ENCODE assay signal across 8 cellular contexts in genomic region chr12:11171145-11171952, GRCh38. TPM values are rescaled to one million over a fixed set of nuclear protein-coding genes. Genes with fewer than 3 reads are reported as not detected.
DNase-seq lines count a peak whose midpoint lies in the region; ATAC-seq and TF ChIP-seq lines count a peak whose summit lies in the region.

Gene SMIM10L1, plus strand, starts transcription at chr12:11171194. Its CDS starts 163 bp downstream, at chr12:11171357.

- no peaks in the 10 kb centered on the region for H3K27me3 ChIP-seq in left ventricle myocardium inferior (ENCODE audit: low read depth)
- H3K27me3 ChIP-seq in upper lobe of right lung: no peaks in the 10 kb centered on the region

- H3K36me3 Mint-ChIP-seq in T-helper 17 cell (ENCODE audit: low read depth): peaks cover 6% of the 10 kb centered on the region

- intact Hi-C loops in left ventricle myocardium inferior (cut with micrococcal nuclease) (no loop called here), posterior vena cava (cut with DNase I) (loop anchor here in 1 of 2 donors (10.0 kb wide), 1 partner anchor 957 kb away; the partner anchor contains the start of gene GABARAPL1), upper lobe of right lung (cut with DNase I) (no loop called here)

- peak within 1 kb of the TSS; percentile 99 for H3K27ac Mint-ChIP-seq in T-helper 17 cell

- DNase-seq in NCI-H1694 treated with DMSO at 0.1 percent for 48 hours (lab: John Stamatoyannopoulos, UW): peak; percentile 94
- DNase-seq in T-helper 17 cell: peak; percentile 74 to 84 (median 77)
- peak; percentile 31 to 90 (median 76) for DNase-seq in amygdala (lab: John Stamatoyannopoulos, UW)
- DNase-seq in left ventricle myocardium inferior: peak; percentile 93
- peak; percentile 98 for DNase-seq in posterior vena cava (ENCODE audit: low spot score)
- DNase-seq in upper lobe of right lung: peak; percentile 96

- H3K4me1 ChIP-seq in left ventricle myocardium inferior (peaks cover 51% of the 10 kb centered on the region), upper lobe of right lung (peaks cover 7% of the 10 kb centered on the region)

- H3K4me3 ChIP-seq in left ventricle myocardium inferior: peak within 1 kb of the TSS; percentile 92
- peak within 1 kb of the TSS; percentile 89 for H3K4me3 ChIP-seq in upper lobe of right lung

- ATAC-seq in GM18499 (IDR thresholded peaks at IDR 0.05; ENCODE audit: insufficient read depth, unreplicated experiment): peak; percentile 95
- peak; percentile 95 for ATAC-seq in HG02938 (IDR thresholded peaks at IDR 0.05; ENCODE audit: unreplicated experiment)
- ATAC-seq in T-helper 17 cell: peak; percentile 96
- peak; percentile 99 for ATAC-seq in upper lobe of right lung

- peaks cover 55% of the 10 kb centered on the region for H3K4me1 Mint-ChIP-seq in T-helper 17 cell

- H3K27ac ChIP-seq in left ventricle myocardium inferior (replicated peaks) (peak within 1 kb of the TSS; percentile 99), upper lobe of right lung (peak within 1 kb of the TSS; percentile 96)

- H3K9me3 ChIP-seq in T-helper 17 cell (ENCODE audit: control insufficient read depth, low read length, poor library complexity, severe bottlenecking): no peaks in the 10 kb centered on the region
- H3K9me3 ChIP-seq in left ventricle myocardium inferior (replicated peaks): no peaks in the 10 kb centered on the region
- H3K9me3 ChIP-seq in upper lobe of right lung: no peaks in the 10 kb centered on the region

- H3K36me3 ChIP-seq in left ventricle myocardium inferior: peaks cover 4% of the 10 kb centered on the region
- no peaks in the 10 kb centered on the region for H3K36me3 ChIP-seq in upper lobe of right lung

- H3K4me3 Mint-ChIP-seq in T-helper 17 cell: peak within 1 kb of the TSS; percentile 99

- no peaks in the 10 kb centered on the region for H3K27me3 Mint-ChIP-seq in T-helper 17 cell

- TF ChIP-seq CTCF in left ventricle myocardium inferior (IDR thresholded peaks at IDR 0.05; ENCODE audit: borderline replicate concordance) (no peak), upper lobe of right lung (IDR thresholded peaks at IDR 0.05) (no peak)

RNA-seq across cellular contexts. Expression of gene SMIM10L1, which starts in this region (rescaled TPM):
- total RNA-seq in T-helper 17 cell: 1 to 10 TPM; 9.1 to 9.2 TPM
- 17.2 TPM for total RNA-seq in left ventricle myocardium inferior
- 10 to 100 TPM; 15.1 to 15.3 TPM for total RNA-seq in posterior vena cava
- total RNA-seq in upper lobe of right lung: 8.6 TPM

Comparison
In these comparisons a context has a peak if more than half of its experiments do, and no peak if none do; other contexts are left out.
1. Peak in every context shown above with its lines: DNase-seq, ATAC-seq, H3K4me3 ChIP-seq and H3K27ac ChIP-seq.